ENCODE assay signal across 1 cellular context in genomic region chr1:21631590-21631943, GRCh38. TPM values are rescaled to one million over a fixed set of nuclear protein-coding genes. Genes with fewer than 3 reads are reported as not detected.
"Had no signal": no experiment of that assay in that cellular context is flagged by ENCODE, and none has a peak within 500 bp of the region (broad histone marks: within the 10 kb centered on the region; RNA-seq: fewer than 3 reads in every experiment).

No MANE protein-coding gene starts in this region.

RNA-seq across cellular contexts. Expression of gene RAP1GAP, which starts 37.6 kb away (rescaled TPM):
- polyA plus RNA-seq: IgD-negative memory B cell had no signal
